1 cellular context compared by ENCODE assay signal in the genomic region with DNA sequence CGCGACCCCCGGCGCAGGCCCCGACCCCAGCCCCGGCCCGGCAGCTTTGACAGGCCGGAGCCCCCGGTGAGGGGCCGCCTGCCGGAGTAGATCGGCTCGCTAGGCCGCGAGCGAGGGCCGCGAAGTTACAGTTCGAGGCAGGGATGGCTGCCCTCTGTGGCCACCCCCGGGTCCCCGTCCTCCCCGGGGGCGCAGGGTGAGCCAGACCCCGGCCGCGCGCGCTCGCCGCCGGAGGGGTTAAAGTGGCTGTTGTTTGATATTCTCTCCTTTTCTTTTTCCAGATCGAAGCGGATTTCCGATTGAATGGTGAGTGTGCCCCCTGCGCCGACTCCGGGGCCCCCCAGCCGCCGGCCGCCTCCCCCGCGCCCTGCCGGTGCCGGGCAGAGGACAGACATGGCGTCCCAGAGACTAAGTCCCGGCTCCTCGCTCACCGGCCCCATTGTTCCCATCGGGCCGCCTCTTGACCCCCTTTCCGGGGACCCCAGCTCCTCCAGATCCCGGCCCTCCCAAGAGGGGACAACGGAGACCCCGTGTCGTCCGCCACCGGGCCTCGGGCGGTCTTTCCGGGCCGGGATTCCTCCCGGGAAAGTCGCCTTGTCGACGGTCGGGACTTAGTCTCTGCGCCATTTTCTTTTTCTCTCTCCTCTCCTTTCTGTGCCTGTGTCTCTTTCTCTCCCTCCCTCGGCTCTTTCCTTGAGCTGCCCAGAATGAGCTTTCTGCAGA.
A peak's percentile ranks its signal among the peaks of the same experiment; 100 is the strongest.
TF ChIP-seq lines count a peak whose summit lies in the region.

No MANE protein-coding gene starts in this region.

TF ChIP-seq in HepG2, 621 proteins besides CTCF, POLR2A, EP300 and RAD21 (continued from another document):
- TF ChIP-seq, protein P1, sequence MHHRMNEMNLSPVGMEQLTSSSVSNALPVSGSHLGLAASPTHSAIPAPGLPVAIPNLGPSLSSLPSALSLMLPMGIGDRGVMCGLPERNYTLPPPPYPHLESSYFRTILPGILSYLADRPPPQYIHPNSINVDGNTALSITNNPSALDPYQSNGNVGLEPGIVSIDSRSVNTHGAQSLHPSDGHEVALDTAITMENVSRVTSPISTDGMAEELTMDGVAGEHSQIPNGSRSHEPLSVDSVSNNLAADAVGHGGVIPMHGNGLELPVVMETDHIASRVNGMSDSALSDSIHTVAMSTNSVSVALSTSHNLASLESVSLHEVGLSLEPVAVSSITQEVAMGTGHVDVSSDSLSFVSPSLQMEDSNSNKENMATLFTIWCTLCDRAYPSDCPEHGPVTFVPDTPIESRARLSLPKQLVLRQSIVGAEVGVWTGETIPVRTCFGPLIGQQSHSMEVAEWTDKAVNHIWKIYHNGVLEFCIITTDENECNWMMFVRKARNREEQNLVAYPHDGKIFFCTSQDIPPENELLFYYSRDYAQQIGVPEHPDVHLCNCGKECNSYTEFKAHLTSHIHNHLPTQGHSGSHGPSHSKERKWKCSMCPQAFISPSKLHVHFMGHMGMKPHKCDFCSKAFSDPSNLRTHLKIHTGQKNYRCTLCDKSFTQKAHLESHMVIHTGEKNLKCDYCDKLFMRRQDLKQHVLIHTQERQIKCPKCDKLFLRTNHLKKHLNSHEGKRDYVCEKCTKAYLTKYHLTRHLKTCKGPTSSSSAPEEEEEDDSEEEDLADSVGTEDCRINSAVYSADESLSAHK (CRISPR knock-in tag; IDR thresholded peaks at IDR 0.05; ENCODE audit: borderline replicate concordance) = 0 out of 2 replicates have a peak, but pooled peaks have one; percentile 9
- TF ChIP-seq ZNF556 (CRISPR knock-in tag; IDR thresholded peaks at IDR 0.05; ENCODE audit: borderline replicate concordance) = peak; percentile 14; the same call in 1 of the 2 replicates
- no peak for TF ChIP-seq NFE2 (CRISPR knock-in tag; IDR thresholded peaks at IDR 0.05)
- no peak for TF ChIP-seq ZNF572 (CRISPR knock-in tag; IDR thresholded peaks at IDR 0.05)
- TF ChIP-seq, protein P2, sequence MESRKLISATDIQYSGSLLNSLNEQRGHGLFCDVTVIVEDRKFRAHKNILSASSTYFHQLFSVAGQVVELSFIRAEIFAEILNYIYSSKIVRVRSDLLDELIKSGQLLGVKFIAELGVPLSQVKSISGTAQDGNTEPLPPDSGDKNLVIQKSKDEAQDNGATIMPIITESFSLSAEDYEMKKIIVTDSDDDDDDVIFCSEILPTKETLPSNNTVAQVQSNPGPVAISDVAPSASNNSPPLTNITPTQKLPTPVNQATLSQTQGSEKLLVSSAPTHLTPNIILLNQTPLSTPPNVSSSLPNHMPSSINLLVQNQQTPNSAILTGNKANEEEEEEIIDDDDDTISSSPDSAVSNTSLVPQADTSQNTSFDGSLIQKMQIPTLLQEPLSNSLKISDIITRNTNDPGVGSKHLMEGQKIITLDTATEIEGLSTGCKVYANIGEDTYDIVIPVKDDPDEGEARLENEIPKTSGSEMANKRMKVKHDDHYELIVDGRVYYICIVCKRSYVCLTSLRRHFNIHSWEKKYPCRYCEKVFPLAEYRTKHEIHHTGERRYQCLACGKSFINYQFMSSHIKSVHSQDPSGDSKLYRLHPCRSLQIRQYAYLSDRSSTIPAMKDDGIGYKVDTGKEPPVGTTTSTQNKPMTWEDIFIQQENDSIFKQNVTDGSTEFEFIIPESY (CRISPR knock-in tag; IDR thresholded peaks at IDR 0.05) = no peak
- peak; percentile 56; the same call in 1 of the 2 replicates for TF ChIP-seq ZC3H13 (CRISPR knock-in tag; IDR thresholded peaks at IDR 0.05)
- TF ChIP-seq RARG (CRISPR knock-in tag; IDR thresholded peaks at IDR 0.05; ENCODE audit: low read depth) = no peak
- TF ChIP-seq ZSCAN30 (CRISPR knock-in tag; IDR thresholded peaks at IDR 0.05) = 0 out of 2 replicates have a peak, but pooled peaks have one; percentile 63
- TF ChIP-seq KLF11 (CRISPR knock-in tag; IDR thresholded peaks at IDR 0.05) = no peak
- no peak for TF ChIP-seq CBX2 (IDR thresholded peaks at IDR 0.05; ENCODE audit: low read depth, low read length)
- 0 out of 2 replicates have a peak, but pooled peaks have one; percentile 23 for TF ChIP-seq CBX2 (CRISPR knock-in tag; IDR thresholded peaks at IDR 0.05; ENCODE audit: low read depth)
- TF ChIP-seq ZNF232 (CRISPR knock-in tag; IDR thresholded peaks at IDR 0.05; ENCODE audit: borderline replicate concordance) = peak; percentile 4; the same call in 1 of the 2 replicates
- peak; percentile 96 for TF ChIP-seq AGO2 (optimal IDR thresholded peaks at IDR 0.05; ENCODE audit: low read depth, low read length)
- TF ChIP-seq, protein P3, sequence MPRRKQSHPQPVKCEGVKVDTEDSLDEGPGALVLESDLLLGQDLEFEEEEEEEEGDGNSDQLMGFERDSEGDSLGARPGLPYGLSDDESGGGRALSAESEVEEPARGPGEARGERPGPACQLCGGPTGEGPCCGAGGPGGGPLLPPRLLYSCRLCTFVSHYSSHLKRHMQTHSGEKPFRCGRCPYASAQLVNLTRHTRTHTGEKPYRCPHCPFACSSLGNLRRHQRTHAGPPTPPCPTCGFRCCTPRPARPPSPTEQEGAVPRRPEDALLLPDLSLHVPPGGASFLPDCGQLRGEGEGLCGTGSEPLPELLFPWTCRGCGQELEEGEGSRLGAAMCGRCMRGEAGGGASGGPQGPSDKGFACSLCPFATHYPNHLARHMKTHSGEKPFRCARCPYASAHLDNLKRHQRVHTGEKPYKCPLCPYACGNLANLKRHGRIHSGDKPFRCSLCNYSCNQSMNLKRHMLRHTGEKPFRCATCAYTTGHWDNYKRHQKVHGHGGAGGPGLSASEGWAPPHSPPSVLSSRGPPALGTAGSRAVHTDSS (CRISPR knock-in tag; conservative IDR thresholded peaks at IDR 0.05) = no peak; the same call in 1 of the 2 replicates
- peak; percentile 77; the same call in 1 of the 2 replicates for TF ChIP-seq ZNF709 (CRISPR knock-in tag; IDR thresholded peaks at IDR 0.05)
- TF ChIP-seq BRCA1 (CRISPR knock-in tag; IDR thresholded peaks at IDR 0.05) = 0 out of 2 replicates have a peak, but pooled peaks have one; percentile 19
- TF ChIP-seq, protein P4, sequence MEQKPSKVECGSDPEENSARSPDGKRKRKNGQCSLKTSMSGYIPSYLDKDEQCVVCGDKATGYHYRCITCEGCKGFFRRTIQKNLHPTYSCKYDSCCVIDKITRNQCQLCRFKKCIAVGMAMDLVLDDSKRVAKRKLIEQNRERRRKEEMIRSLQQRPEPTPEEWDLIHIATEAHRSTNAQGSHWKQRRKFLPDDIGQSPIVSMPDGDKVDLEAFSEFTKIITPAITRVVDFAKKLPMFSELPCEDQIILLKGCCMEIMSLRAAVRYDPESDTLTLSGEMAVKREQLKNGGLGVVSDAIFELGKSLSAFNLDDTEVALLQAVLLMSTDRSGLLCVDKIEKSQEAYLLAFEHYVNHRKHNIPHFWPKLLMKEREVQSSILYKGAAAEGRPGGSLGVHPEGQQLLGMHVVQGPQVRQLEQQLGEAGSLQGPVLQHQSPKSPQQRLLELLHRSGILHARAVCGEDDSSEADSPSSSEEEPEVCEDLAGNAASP (CRISPR knock-in tag; IDR thresholded peaks at IDR 0.05; ENCODE audit: borderline replicate concordance) = no peak
- 0 out of 2 replicates have a peak, but pooled peaks have one; percentile 19 for TF ChIP-seq YEATS4 (CRISPR knock-in tag; IDR thresholded peaks at IDR 0.05; ENCODE audit: borderline replicate concordance)
- TF ChIP-seq KDM3A (CRISPR knock-in tag; IDR thresholded peaks at IDR 0.05; ENCODE audit: low read depth) = 0 out of 2 replicates have a peak, but pooled peaks have one; percentile 44
- peak; percentile 71; the same call in 1 of the 2 replicates for TF ChIP-seq ZNF670 (CRISPR knock-in tag; IDR thresholded peaks at IDR 0.05; ENCODE audit: borderline replicate concordance)
- TF ChIP-seq ZNF569 (CRISPR knock-in tag; IDR thresholded peaks at IDR 0.05; ENCODE audit: borderline replicate concordance) = no peak
- TF ChIP-seq ZNF367 (CRISPR knock-in tag; IDR thresholded peaks at IDR 0.05; ENCODE audit: borderline replicate concordance) = 0 out of 2 replicates have a peak, but pooled peaks have one; percentile 20
- TF ChIP-seq SRF (IDR thresholded peaks at IDR 0.05; ENCODE audit: low read depth, low read length) = no peak
- TF ChIP-seq ONECUT2 (CRISPR knock-in tag; IDR thresholded peaks at IDR 0.05) = peak; percentile 17; the same call in 1 of the 2 replicates
- TF ChIP-seq, protein P5, sequence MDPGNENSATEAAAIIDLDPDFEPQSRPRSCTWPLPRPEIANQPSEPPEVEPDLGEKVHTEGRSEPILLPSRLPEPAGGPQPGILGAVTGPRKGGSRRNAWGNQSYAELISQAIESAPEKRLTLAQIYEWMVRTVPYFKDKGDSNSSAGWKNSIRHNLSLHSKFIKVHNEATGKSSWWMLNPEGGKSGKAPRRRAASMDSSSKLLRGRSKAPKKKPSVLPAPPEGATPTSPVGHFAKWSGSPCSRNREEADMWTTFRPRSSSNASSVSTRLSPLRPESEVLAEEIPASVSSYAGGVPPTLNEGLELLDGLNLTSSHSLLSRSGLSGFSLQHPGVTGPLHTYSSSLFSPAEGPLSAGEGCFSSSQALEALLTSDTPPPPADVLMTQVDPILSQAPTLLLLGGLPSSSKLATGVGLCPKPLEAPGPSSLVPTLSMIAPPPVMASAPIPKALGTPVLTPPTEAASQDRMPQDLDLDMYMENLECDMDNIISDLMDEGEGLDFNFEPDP (CRISPR knock-in tag; conservative IDR thresholded peaks at IDR 0.05) = 0 out of 2 replicates have a peak, but pooled peaks have one; percentile 7
- peak; percentile 88 for TF ChIP-seq EED (CRISPR knock-in tag; IDR thresholded peaks at IDR 0.05)
- TF ChIP-seq FOXK1 (CRISPR knock-in tag; IDR thresholded peaks at IDR 0.05; ENCODE audit: borderline replicate concordance, low read depth) = 0 out of 2 replicates have a peak, but pooled peaks have one; percentile 17
- TF ChIP-seq, protein P6, sequence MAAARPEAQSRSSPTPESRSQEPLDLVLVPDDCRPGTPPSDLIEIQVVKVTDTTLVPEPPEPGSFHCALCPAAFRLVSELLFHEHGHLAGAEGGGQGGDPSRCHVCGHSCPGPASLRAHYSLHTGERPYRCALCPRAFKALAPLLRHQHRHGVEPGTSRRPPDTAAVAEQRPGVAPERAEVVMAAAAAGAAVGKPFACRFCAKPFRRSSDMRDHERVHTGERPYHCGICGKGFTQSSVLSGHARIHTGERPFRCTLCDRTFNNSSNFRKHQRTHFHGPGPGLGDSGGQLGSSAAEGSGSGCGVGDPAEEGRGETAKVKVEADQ (CRISPR knock-in tag; IDR thresholded peaks at IDR 0.05; ENCODE audit: borderline replicate concordance) = no peak
- TF ChIP-seq RBFOX2 (IDR thresholded peaks at IDR 0.05; ENCODE audit: low read depth, low read length) = no peak
- TF ChIP-seq ZNF790 (CRISPR knock-in tag; IDR thresholded peaks at IDR 0.05; ENCODE audit: borderline replicate concordance) = peak; percentile 75
- peak; percentile 39 for TF ChIP-seq ZFY (CRISPR knock-in tag; IDR thresholded peaks at IDR 0.05)
- TF ChIP-seq SAFB2 (CRISPR knock-in tag; IDR thresholded peaks at IDR 0.05; ENCODE audit: borderline replicate concordance, low read depth) = no peak
- no peak for TF ChIP-seq CENPX (CRISPR knock-in tag; IDR thresholded peaks at IDR 0.05)
- TF ChIP-seq, protein P7, sequence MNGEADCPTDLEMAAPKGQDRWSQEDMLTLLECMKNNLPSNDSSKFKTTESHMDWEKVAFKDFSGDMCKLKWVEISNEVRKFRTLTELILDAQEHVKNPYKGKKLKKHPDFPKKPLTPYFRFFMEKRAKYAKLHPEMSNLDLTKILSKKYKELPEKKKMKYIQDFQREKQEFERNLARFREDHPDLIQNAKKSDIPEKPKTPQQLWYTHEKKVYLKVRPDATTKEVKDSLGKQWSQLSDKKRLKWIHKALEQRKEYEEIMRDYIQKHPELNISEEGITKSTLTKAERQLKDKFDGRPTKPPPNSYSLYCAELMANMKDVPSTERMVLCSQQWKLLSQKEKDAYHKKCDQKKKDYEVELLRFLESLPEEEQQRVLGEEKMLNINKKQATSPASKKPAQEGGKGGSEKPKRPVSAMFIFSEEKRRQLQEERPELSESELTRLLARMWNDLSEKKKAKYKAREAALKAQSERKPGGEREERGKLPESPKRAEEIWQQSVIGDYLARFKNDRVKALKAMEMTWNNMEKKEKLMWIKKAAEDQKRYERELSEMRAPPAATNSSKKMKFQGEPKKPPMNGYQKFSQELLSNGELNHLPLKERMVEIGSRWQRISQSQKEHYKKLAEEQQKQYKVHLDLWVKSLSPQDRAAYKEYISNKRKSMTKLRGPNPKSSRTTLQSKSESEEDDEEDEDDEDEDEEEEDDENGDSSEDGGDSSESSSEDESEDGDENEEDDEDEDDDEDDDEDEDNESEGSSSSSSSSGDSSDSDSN (CRISPR knock-in tag; IDR thresholded peaks at IDR 0.05) = peak; percentile 66; the same call in 1 of the 2 replicates
- 0 out of 2 replicates have a peak, but pooled peaks have one; percentile 0 for TF ChIP-seq FOXC1 (CRISPR knock-in tag; IDR thresholded peaks at IDR 0.05; ENCODE audit: borderline replicate concordance)
- no peak for TF ChIP-seq U2AF2 (IDR thresholded peaks at IDR 0.05; ENCODE audit: low read depth, low read length)
- 0 out of 2 replicates have a peak, but pooled peaks have one; percentile 5 for TF ChIP-seq ZNF678 (CRISPR knock-in tag; IDR thresholded peaks at IDR 0.05)
- TF ChIP-seq FOXK2 (IDR thresholded peaks at IDR 0.05) = no peak
- TF ChIP-seq, protein P8, sequence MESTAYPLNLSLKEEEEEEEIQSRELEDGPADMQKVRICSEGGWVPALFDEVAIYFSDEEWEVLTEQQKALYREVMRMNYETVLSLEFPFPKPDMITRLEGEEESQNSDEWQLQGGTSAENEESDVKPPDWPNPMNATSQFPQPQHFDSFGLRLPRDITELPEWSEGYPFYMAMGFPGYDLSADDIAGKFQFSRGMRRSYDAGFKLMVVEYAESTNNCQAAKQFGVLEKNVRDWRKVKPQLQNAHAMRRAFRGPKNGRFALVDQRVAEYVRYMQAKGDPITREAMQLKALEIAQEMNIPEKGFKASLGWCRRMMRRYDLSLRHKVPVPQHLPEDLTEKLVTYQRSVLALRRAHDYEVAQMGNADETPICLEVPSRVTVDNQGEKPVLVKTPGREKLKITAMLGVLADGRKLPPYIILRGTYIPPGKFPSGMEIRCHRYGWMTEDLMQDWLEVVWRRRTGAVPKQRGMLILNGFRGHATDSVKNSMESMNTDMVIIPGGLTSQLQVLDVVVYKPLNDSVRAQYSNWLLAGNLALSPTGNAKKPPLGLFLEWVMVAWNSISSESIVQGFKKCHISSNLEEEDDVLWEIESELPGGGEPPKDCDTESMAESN (CRISPR knock-in tag; conservative IDR thresholded peaks at IDR 0.05) = no peak; the same call in 1 of the 2 replicates
- no peak for TF ChIP-seq ZFP1 (CRISPR knock-in tag; IDR thresholded peaks at IDR 0.05)
- no peak for TF ChIP-seq ZBTB7A (CRISPR knock-in tag; IDR thresholded peaks at IDR 0.05)
